In the genomic region with DNA sequence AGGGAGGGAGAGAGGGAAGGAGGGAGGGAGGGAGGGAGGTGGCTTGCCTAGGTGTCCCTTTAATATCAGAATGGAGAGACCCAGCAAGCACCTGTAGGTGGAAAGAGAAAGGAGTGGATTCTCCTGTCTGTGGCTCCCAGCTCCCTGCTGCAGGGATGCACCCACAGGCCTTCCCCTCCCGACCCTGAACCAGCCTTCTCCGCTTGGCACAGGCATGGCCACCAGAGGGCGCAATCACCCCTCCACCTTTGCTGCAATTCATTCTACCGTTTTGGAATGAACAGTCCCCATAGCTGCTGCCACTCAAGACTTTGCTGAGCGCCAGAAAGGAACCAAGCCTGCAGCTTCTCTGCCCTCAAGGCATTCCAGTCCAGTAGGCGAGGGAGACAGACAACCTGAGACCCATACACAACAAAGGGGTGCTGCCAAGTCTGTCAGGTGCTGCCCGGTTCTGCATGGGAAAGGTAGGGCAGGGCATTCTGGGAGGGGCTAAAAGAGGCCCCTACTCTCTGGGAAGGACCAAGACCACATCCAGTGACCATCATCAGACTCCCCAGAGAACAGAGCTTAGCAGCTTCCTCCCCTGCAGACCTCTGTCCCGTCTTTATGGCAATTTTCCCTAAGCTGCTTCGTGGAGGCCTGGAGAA, we compare ENCODE assay signal across 8 cellular contexts. TPM values are rescaled to one million over a fixed set of nuclear protein-coding genes. Genes with fewer than 3 reads are reported as not detected.
A peak's percentile ranks its signal among the peaks of the same experiment; 100 is the strongest.
DNase-seq lines count a peak whose midpoint lies in the region; ATAC-seq, FAIRE-seq and TF ChIP-seq lines count a peak whose summit lies in the region.

No MANE protein-coding gene starts in this region.

- POLR2A ChIA-PET in HEK293T (lab: Yijun Ruan, JAX), result interaction anchor here (0.7 kb wide), 2 partner anchors 18 to 58 kb away, joined by 3 read pairs; partner anchors contain the start of genes TWF2 and WDR82

- peak; percentile 99 for TF ChIP-seq CTCF in bronchial epithelial cell (IDR thresholded peaks at IDR 0.05; ENCODE audit: insufficient read depth, low read length, severe bottlenecking)
- peak; percentile 94 for TF ChIP-seq CTCF in kidney epithelial cell (IDR thresholded peaks at IDR 0.05; ENCODE audit: insufficient read depth, low read length, poor library complexity, severe bottlenecking)

- no peak for FAIRE-seq in bronchial epithelial cell (lab: Jason Lieb, UNC)

- ATAC-seq in activated CD4-positive, CD25-positive, alpha-beta regulatory T cell treated with anti-CD3 and anti-CD28 coated beads, Interleukin-2, amount 50 U/mL, for 24 hours, result peak; percentile 73 to 74
- ATAC-seq in GM21619 (IDR thresholded peaks at IDR 0.05; ENCODE audit: unreplicated experiment), result no peak

- DNase-seq in COLO829 (ENCODE audit: low spot score), result peak; percentile 86
- DNase-seq in HEK293T (ENCODE audit: extremely low spot score), result peak; percentile 88
- peak; percentile 56 for DNase-seq in NCI-H226
- DNase-seq in bronchial epithelial cell (ENCODE audit: low read depth), result peak; percentile 50
- DNase-seq in kidney epithelial cell (ENCODE audit: low read depth), result no peak
- DNase-seq in stimulated activated CD4-positive, alpha-beta T cell treated with anti-CD3 and anti-CD28 coated beads, Interleukin-2, amount 100 ng/mL, for 24 hours, result peak; percentile 93 to 95

- H3K27me3 ChIP-seq in bronchial epithelial cell (ENCODE audit: control insufficient read depth, insufficient read depth, low read length), result no peaks in the 10 kb centered on the region
- no peaks in the 10 kb centered on the region for H3K27me3 ChIP-seq in kidney epithelial cell (ENCODE audit: control insufficient read depth, insufficient read depth, low read length)

- CTCF ChIA-PET in HEK293T (lab: Yijun Ruan, JAX), result interaction anchor here (0.5 to 3.0 kb wide), 25 partner anchors 9 to 270 kb away, joined by 3 to 25 read pairs (median 4); partner anchors contain the start of genes POC1A, TWF2 and WDR82

- H3K4me3 ChIP-seq in bronchial epithelial cell (ENCODE audit: low read depth, low read length), result no peak overlapping the region
- no peak overlapping the region for H3K4me3 ChIP-seq in kidney epithelial cell (ENCODE audit: low read depth, low read length)

- no peaks in the 10 kb centered on the region for H3K36me3 ChIP-seq in bronchial epithelial cell (ENCODE audit: control insufficient read depth, insufficient read depth, low read length)
- no peaks in the 10 kb centered on the region for H3K36me3 ChIP-seq in kidney epithelial cell (ENCODE audit: control insufficient read depth, insufficient read depth, low read length)

TF ChIP-seq in HEK293T, 16 proteins besides CTCF, POLR2A, EP300 and RAD21:
- TF ChIP-seq PKNOX1 (IDR thresholded peaks at IDR 0.05) (peak; percentile 95), L3MBTL2 (conservative IDR thresholded peaks at IDR 0.05) (no peak), TARDBP (IDR thresholded peaks at IDR 0.05) (no peak), SUZ12 (IDR thresholded peaks at IDR 0.05) (no peak)

RNA-seq across cellular contexts. Expression of gene TLR9, which starts 4.9 kb away (rescaled TPM):
- total RNA-seq in bronchial epithelial cell (not detected in 2 replicates), kidney epithelial cell (not detected in 2 replicates)

RNA-seq across cellular contexts. Expression of gene TWF2, which starts 18.5 kb away (rescaled TPM):
- total RNA-seq in bronchial epithelial cell, result 47.6 and 57.7 TPM in 2 replicates
- 159 and 194 TPM in 2 replicates for total RNA-seq in kidney epithelial cell

RNA-seq across cellular contexts. Expression of gene ALAS1, which starts 22.5 kb away (rescaled TPM):
- total RNA-seq in bronchial epithelial cell (32.1 and 66.7 TPM in 2 replicates), kidney epithelial cell (47.5 and 54.2 TPM in 2 replicates)

RNA-seq across cellular contexts. Expression of gene PPM1M, which starts 25.1 kb away (rescaled TPM):
- total RNA-seq in bronchial epithelial cell, result 2.0 and 2.6 TPM in 2 replicates
- 6.1 and 8.8 TPM in 2 replicates for total RNA-seq in kidney epithelial cell

RNA-seq across cellular contexts. Expression of gene WDR82, which starts 57.9 kb away (rescaled TPM):
- 61.3 and 67.7 TPM in 2 replicates for total RNA-seq in bronchial epithelial cell
- total RNA-seq in kidney epithelial cell, result 47.6 and 49.0 TPM in 2 replicates
